9 cellular contexts compared by ENCODE assay signal in the genomic region with DNA sequence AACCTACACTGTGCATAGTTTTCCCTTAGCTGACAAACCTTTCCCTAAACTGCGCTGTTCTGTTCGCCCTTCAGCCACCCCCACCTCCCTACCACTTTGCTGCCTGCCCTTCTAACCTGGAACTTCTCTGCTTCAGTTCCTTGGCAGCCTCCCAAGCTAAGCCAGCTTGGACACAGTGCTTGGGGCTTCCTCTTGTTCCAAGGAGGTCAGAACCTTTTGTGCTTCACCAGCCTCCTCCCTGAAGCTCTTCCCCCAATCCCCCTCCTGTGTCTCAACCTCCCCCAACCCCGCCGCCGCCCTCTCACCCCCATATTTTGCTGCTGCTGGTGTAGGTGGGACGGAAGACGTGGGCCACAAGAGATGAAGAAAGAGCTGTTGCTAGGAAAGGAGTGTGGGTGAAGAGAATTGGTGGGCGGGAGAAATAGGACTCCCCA. TPM values are rescaled to one million over a fixed set of nuclear protein-coding genes. Genes with fewer than 3 reads are reported as not detected.
DNase-seq lines count a peak whose midpoint lies in the region; ATAC-seq and TF ChIP-seq lines count a peak whose summit lies in the region.
"Had no signal": no experiment of that assay in that cellular context is flagged by ENCODE, and none has a peak within 500 bp of the region (broad histone marks: within the 10 kb centered on the region; RNA-seq: fewer than 3 reads in every experiment).

No MANE protein-coding gene starts in this region.

- H3K36me3 Mint-ChIP-seq in endodermal cell (ENCODE audit: low read depth), result no peaks in the 10 kb centered on the region
- H3K36me3 Mint-ChIP-seq in naive thymus-derived CD4-positive, alpha-beta T cell, result no peaks in the 10 kb centered on the region

- H3K27ac Mint-ChIP-seq in endodermal cell, result peak overlapping the region; percentile 9
- H3K27ac Mint-ChIP-seq in naive thymus-derived CD4-positive, alpha-beta T cell, result peak overlapping the region in 5 of 9 donors; percentile 9 to 66 (median 22)

- CTCF ChIA-PET in naive thymus-derived CD4-positive, alpha-beta T cell (lab: Charles Lee), result interaction anchor here (0.6 kb wide), 1 partner anchor 13 kb away, joined by 3 read pairs; no protein-coding TSS in a partner anchor
- CTCF ChIA-PET in RWPE1 (lab: Yijun Ruan, JAX), result no interaction called here

- no peak for TF ChIP-seq POLR2A in uterus (IDR thresholded peaks at IDR 0.05)

- DNase-seq in stimulated activated CD4-positive, alpha-beta T cell treated with anti-CD3 and anti-CD28 coated beads, Interleukin-15, amount 100 ng/mL, for 24 hours, result peak; percentile 16
- no peak for DNase-seq in stimulated activated CD4-positive, alpha-beta T cell treated with anti-CD3 and anti-CD28 coated beads, Interleukin-2, amount 100 ng/mL, for 24 hours
- DNase-seq in endodermal cell (no peak), uterus (peak; percentile 65 to 74), RWPE1 (ENCODE audit: low spot score) (no peak)
- DNase-seq in naive thymus-derived CD4-positive, alpha-beta T cell, result no peak
- DNase-seq: MM.1S had no signal

- H3K4me1 Mint-ChIP-seq in endodermal cell, result peaks cover 34% of the 10 kb centered on the region
- H3K4me1 Mint-ChIP-seq in naive thymus-derived CD4-positive, alpha-beta T cell, result peaks cover 6 to 35% (median 18%) of the 10 kb centered on the region in 7 donors

- no peak overlapping the region for H3K4me3 Mint-ChIP-seq in endodermal cell
- peak overlapping the region in 7 of 10 donors; percentile 2 to 38 (median 29) for H3K4me3 Mint-ChIP-seq in naive thymus-derived CD4-positive, alpha-beta T cell

- H3K4me1 ChIP-seq in endodermal cell (ENCODE audit: control insufficient read depth, insufficient read depth, low read length), result peaks cover 20% of the 10 kb centered on the region
- H3K4me1 ChIP-seq in naive thymus-derived CD4-positive, alpha-beta T cell (ENCODE audit: control insufficient read depth in 2 of 2, insufficient read depth in 2 of 2, low read length in 2 of 2), result peaks cover 0 to 4% of the 10 kb centered on the region in 2 donors
- no peaks in the 10 kb centered on the region for H3K4me1 ChIP-seq in uterus

- H3K27ac ChIP-seq in endodermal cell (ENCODE audit: low read depth, low read length), result peak overlapping the region; percentile 90
- H3K27ac ChIP-seq in naive thymus-derived CD4-positive, alpha-beta T cell (ENCODE audit: low read depth, low read length), result no peak overlapping the region
- H3K27ac ChIP-seq in uterus, result peak overlapping the region; percentile 66 to 71
- H3K27ac ChIP-seq in RWPE1, result no peak overlapping the region

- H3K27me3 ChIP-seq in endodermal cell (ENCODE audit: control insufficient read depth, insufficient read depth, low read length, poor library complexity, severe bottlenecking) (no peaks in the 10 kb centered on the region), uterus (no peaks in the 10 kb centered on the region)
- H3K27me3 ChIP-seq in naive thymus-derived CD4-positive, alpha-beta T cell (ENCODE audit: control insufficient read depth in 2 of 2, insufficient read depth in 2 of 2, low read length in 2 of 2), result no peaks in the 10 kb centered on the region

- no peak overlapping the region for H3K9ac ChIP-seq in endodermal cell (ENCODE audit: extremely low read depth, low read length, poor library complexity, severe bottlenecking)

- no peaks in the 10 kb centered on the region for H3K27me3 Mint-ChIP-seq in endodermal cell (ENCODE audit: insufficient read depth)
- H3K27me3 Mint-ChIP-seq in naive thymus-derived CD4-positive, alpha-beta T cell, result peaks cover 0 to 22% (median 0%) of the 10 kb centered on the region in 5 donors

- H3K4me3 ChIP-seq in endodermal cell (ENCODE audit: low read length) (no peak overlapping the region), uterus (no peak overlapping the region)
- no peak overlapping the region for H3K4me3 ChIP-seq in naive thymus-derived CD4-positive, alpha-beta T cell (ENCODE audit: low read length)

- H3K36me3 ChIP-seq in endodermal cell (ENCODE audit: control insufficient read depth, insufficient read depth, low read length) (no peaks in the 10 kb centered on the region), uterus (no peaks in the 10 kb centered on the region)
- H3K36me3 ChIP-seq in naive thymus-derived CD4-positive, alpha-beta T cell (ENCODE audit: control insufficient read depth in 2 of 3, insufficient read depth in 3 of 3, low read length in 3 of 3), result no peaks in the 10 kb centered on the region

- ATAC-seq in naive thymus-derived CD4-positive, alpha-beta T cell, result no peak
- ATAC-seq in HG03521 (IDR thresholded peaks at IDR 0.05; ENCODE audit: unreplicated experiment) (no peak), GM19463 (IDR thresholded peaks at IDR 0.05; ENCODE audit: unreplicated experiment) (no peak)

- 97% methylated on average over 5 of the region's 8 CpGs; no CpG with 5 or more reads in 1 of the 2 experiments for WGBS in endodermal cell (ENCODE audit: insufficient coverage in 1 of 2, insufficient read length in 1 of 2), 2 experiments

- intact Hi-C loops in naive thymus-derived CD4-positive, alpha-beta T cell (cut with micrococcal nuclease), result no loop called here
- intact Hi-C loops in uterus (cut with DNase I; ENCODE audit: low total_unique reads), result no loop called here

- H3K9me3 ChIP-seq in endodermal cell (ENCODE audit: control insufficient read depth, low read length) (no peaks in the 10 kb centered on the region), uterus (no peaks in the 10 kb centered on the region)
- no peaks in the 10 kb centered on the region for H3K9me3 ChIP-seq in naive thymus-derived CD4-positive, alpha-beta T cell (ENCODE audit: control insufficient read depth in 2 of 3, low read length in 3 of 3)

- POLR2A ChIA-PET in naive thymus-derived CD4-positive, alpha-beta T cell (lab: Charles Lee), result interaction anchor here (0.6 to 2.8 kb wide), 5 partner anchors 9 to 57 kb away, joined by 3 to 13 read pairs (median 4); a partner anchor contains a TSS
- POLR2A ChIA-PET in RWPE1 (lab: Yijun Ruan, JAX; ENCODE audit: low non-redundant PET), result no interaction called here

- no peaks in the 10 kb centered on the region for H3K9me3 Mint-ChIP-seq in endodermal cell
- H3K9me3 Mint-ChIP-seq in naive thymus-derived CD4-positive, alpha-beta T cell, result no peaks in the 10 kb centered on the region

- TF ChIP-seq CTCF in endodermal cell (conservative IDR thresholded peaks at IDR 0.05) (no peak), uterus (IDR thresholded peaks at IDR 0.05) (no peak), RWPE1 (conservative IDR thresholded peaks at IDR 0.05; ENCODE audit: low read depth) (no peak)

RNA-seq across cellular contexts. Expression of a gene that starts 8.1 kb away (rescaled TPM):
- total RNA-seq in endodermal cell (10 to 100 TPM; 19.6 to 23.3 TPM), uterus (10 to 100 TPM; 23.1 to 49.7 (median 34.0) TPM)
- 25.6 TPM for polyA plus RNA-seq in endodermal cell (2013, experiment 1 of 2)
- 23.2 TPM for polyA plus RNA-seq in endodermal cell (2013, experiment 2 of 2)
- 10 to 100 TPM in 4 of 5 experiments, 1 to 10 TPM in 1; 9.8 to 21.1 (median 15.6) TPM for total RNA-seq in naive thymus-derived CD4-positive, alpha-beta T cell
- polyA plus RNA-seq in naive thymus-derived CD4-positive, alpha-beta T cell, result 10 to 100 TPM in 1 of 2 donors, 1 to 10 TPM in 1; 8.0 to 11.4 TPM

Comparison
In these comparisons a context has a peak if more than half of its experiments do, and no peak if none do; other contexts are left out.
1. DNase-seq: peak in stimulated activated CD4-positive, alpha-beta T cell treated with anti-CD3 and anti-CD28 coated beads, Interleukin-15, amount 100 ng/mL, for 24 hours (single experiment) and uterus (2 of 2); none in stimulated activated CD4-positive, alpha-beta T cell treated with anti-CD3 and anti-CD28 coated beads, Interleukin-2, amount 100 ng/mL, for 24 hours (0 of 2), endodermal cell (single experiment), naive thymus-derived CD4-positive, alpha-beta T cell (0 of 9) and RWPE1 (single experiment).
2. H3K27ac ChIP-seq: peak in endodermal cell (single experiment) and uterus (2 of 2); none in naive thymus-derived CD4-positive, alpha-beta T cell (single experiment) and RWPE1 (single experiment).